In the genomic region with DNA sequence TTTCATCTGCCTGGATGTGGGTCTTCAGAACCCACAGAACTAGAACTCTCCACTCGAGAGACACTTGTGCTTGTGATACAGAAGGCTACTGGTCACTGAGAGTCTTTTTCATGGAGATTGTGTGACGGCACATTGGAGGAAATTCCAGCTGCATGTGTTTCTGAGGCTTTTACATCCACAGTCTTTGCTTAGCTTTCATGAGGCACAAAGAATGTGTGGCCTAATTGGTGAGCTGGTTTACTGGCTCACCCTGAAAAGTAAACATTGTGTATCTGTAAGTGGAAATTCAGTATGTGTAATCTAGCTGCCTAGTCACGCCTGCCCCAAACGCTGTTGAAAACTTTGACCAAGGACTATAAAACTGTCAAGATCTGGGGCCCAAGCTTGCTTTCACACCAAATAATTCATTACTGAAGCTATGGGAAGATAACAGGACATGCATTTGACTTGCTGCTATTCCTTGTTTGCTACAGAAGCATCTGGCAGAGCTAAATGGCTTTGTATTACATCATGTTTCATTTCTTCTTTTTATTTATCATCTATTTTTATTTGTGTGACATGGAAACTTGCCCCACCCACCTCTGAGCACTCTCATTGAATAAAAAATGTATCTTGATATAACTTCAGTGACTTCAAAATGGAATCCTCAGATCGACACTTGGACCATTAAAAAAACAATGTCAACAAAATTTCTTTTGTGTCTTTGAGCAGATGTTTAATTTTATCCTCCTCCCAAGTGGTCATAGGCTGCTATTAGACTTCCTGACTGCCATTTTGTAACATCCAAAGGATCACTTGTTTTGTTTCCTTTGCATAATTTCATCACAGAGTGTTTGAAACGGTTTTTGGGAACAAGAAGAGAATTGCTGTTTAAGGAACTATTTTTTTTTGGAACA, we compare ENCODE assay signal across 1 cellular context.
TF ChIP-seq lines count a peak whose summit lies in the region.

No MANE protein-coding gene starts in this region.

TF ChIP-seq in HEK293, 187 proteins besides CTCF, POLR2A, EP300 and RAD21 (continued from another document):
- TF ChIP-seq ZNF10 (tag by site-specific recombination; IDR thresholded peaks at IDR 0.05), result peak; percentile 72; the same call in 1 of the 2 replicates
- no peak for TF ChIP-seq ZNF133 (tag by site-specific recombination; IDR thresholded peaks at IDR 0.05)
- TF ChIP-seq ZSCAN30 (tag by site-specific recombination; IDR thresholded peaks at IDR 0.05), result peak; percentile 90
- peak; percentile 92; the same call in 1 of the 2 replicates for TF ChIP-seq ZNF391 (tag by site-specific recombination; IDR thresholded peaks at IDR 0.05; ENCODE audit: borderline replicate concordance, low read depth)
- TF ChIP-seq ZFHX2 (tag by site-specific recombination; conservative IDR thresholded peaks at IDR 0.05), result no peak
- TF ChIP-seq ZNF354C (tag by site-specific recombination; IDR thresholded peaks at IDR 0.05; ENCODE audit: borderline replicate concordance, low read depth), result no peak
- peak; percentile 82 for TF ChIP-seq ZNF2 (tag by site-specific recombination; IDR thresholded peaks at IDR 0.05)
- TF ChIP-seq ZNF112 (tag by site-specific recombination; IDR thresholded peaks at IDR 0.05), result no peak
- no peak for TF ChIP-seq ZNF23 (tag by site-specific recombination; IDR thresholded peaks at IDR 0.05; ENCODE audit: borderline replicate concordance)
- TF ChIP-seq ZNF701 (tag by site-specific recombination; IDR thresholded peaks at IDR 0.05), result no peak
- TF ChIP-seq ZBTB48 (tag by site-specific recombination; IDR thresholded peaks at IDR 0.05), result no peak
- TF ChIP-seq ELK4 (IDR thresholded peaks at IDR 0.05; ENCODE audit: borderline replicate concordance, low read depth, low read length), result no peak
- TF ChIP-seq ZFP69B (tag by site-specific recombination; IDR thresholded peaks at IDR 0.05), result peak; percentile 84
- TF ChIP-seq ZNF121 (tag by site-specific recombination; IDR thresholded peaks at IDR 0.05), result no peak
- TF ChIP-seq ZFP41 (tag by site-specific recombination; IDR thresholded peaks at IDR 0.05; ENCODE audit: borderline replicate concordance), result no peak
- TF ChIP-seq GFI1B (tag by site-specific recombination; IDR thresholded peaks at IDR 0.05), result peak; percentile 95
- peak; percentile 98 for TF ChIP-seq WT1 (tag by site-specific recombination; IDR thresholded peaks at IDR 0.05)
- TF ChIP-seq ZNF221 (tag by site-specific recombination; IDR thresholded peaks at IDR 0.05; ENCODE audit: borderline replicate concordance), result peak; percentile 27; the same call in 1 of the 2 replicates
- no peak for TF ChIP-seq ZNF157 (tag by site-specific recombination; IDR thresholded peaks at IDR 0.05)
- TF ChIP-seq ZNF558 (tag by site-specific recombination; IDR thresholded peaks at IDR 0.05), result peak; percentile 67
